Comparison of ENCODE assay signal across 18 cellular contexts in the genomic region with DNA sequence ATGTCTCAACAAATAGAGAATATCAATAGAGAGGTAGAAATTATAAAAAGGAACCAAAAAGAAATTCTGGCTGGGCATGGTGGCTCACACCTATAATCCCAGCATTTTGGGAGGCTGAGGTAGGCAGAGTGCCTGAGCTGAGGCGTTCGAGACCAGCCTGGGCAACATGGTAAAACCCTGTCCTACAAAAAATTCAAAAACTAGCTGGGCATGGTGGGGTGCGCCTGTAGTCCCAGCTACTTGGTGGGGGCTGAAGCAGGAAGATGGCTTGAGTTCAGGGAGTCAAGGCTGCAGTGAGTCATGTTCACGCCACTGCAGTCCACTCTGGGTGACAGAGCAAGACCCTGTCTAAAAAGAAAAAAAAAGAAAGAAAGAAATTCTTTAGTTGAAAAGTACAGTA. TPM values are rescaled to one million over a fixed set of nuclear protein-coding genes. Genes with fewer than 3 reads are reported as not detected.
DNase-seq lines count a peak whose midpoint lies in the region; ATAC-seq and TF ChIP-seq lines count a peak whose summit lies in the region.
"Had no signal": no experiment of that assay in that cellular context is flagged by ENCODE, and none has a peak within 500 bp of the region (broad histone marks: within the 10 kb centered on the region; RNA-seq: fewer than 3 reads in every experiment).

No MANE protein-coding gene starts in this region.

- H3K9ac ChIP-seq in MM.1S (ENCODE audit: low read length): no peak overlapping the region
- H3K9ac ChIP-seq: GM23248 had no signal

- H3K4me1 Mint-ChIP-seq in chondrocyte (ENCODE audit: low read depth) (no peaks in the 10 kb centered on the region), osteocyte (ENCODE audit: unreplicated experiment) (no peaks in the 10 kb centered on the region)
- H3K4me1 Mint-ChIP-seq in activated naive CD8-positive, alpha-beta T cell treated with anti-CD3 and anti-CD28 coated beads, Interleukin-2, amount 50 U/mL, for 24 hours: no peaks in the 10 kb centered on the region

- H3K79me2 ChIP-seq in MM.1S (ENCODE audit: low read length): peaks cover 11% of the 10 kb centered on the region; the same call in 1 of the 2 replicates

- H2AFZ ChIP-seq in MM.1S (ENCODE audit: low read length): no peak overlapping the region
- H2AFZ ChIP-seq: GM23248 had no signal

- H3K4me1 ChIP-seq in right atrium auricular region (peaks cover 0 to 6% of the 10 kb centered on the region in 2 donors), MM.1S (ENCODE audit: low read length) (no peaks in the 10 kb centered on the region)
- H3K4me1 ChIP-seq: BE2C had no signal

- H3K9me3 ChIP-seq in right atrium auricular region (no peaks in the 10 kb centered on the region), MM.1S (replicated peaks; ENCODE audit: insufficient read depth, low read length) (no peaks in the 10 kb centered on the region)
- H3K9me3 ChIP-seq: BE2C had no signal

- no peaks in the 10 kb centered on the region for H4K20me1 ChIP-seq in MM.1S (ENCODE audit: insufficient read depth, low read length)

- H3K9me2 ChIP-seq in MM.1S (replicated peaks; ENCODE audit: insufficient read depth, low read length): no peaks in the 10 kb centered on the region

- ATAC-seq in left cardiac atrium: no peak
- ATAC-seq in activated naive CD8-positive, alpha-beta T cell treated with anti-CD3 and anti-CD28 coated beads, Interleukin-2, amount 50 U/mL, for 24 hours: no peak

- TF ChIP-seq CTCF in right atrium auricular region (IDR thresholded peaks at IDR 0.05) (no peak), chondrocyte (IDR thresholded peaks at IDR 0.05) (no peak), osteocyte (IDR thresholded peaks at IDR 0.05) (no peak), MM.1S (IDR thresholded peaks at IDR 0.05; ENCODE audit: low read length) (no peak)

- H3K27ac Mint-ChIP-seq in chondrocyte (ENCODE audit: unreplicated experiment) (peak overlapping the region; percentile 32), osteocyte (ENCODE audit: unreplicated experiment) (no peak overlapping the region)
- no peak overlapping the region for H3K27ac Mint-ChIP-seq in activated naive CD8-positive, alpha-beta T cell treated with anti-CD3 and anti-CD28 coated beads, Interleukin-2, amount 50 U/mL, for 24 hours

- intact Hi-C loops in left cardiac atrium (cut with DNase I): no loop called here

- H3K27me3 Mint-ChIP-seq in chondrocyte (ENCODE audit: low read depth) (no peaks in the 10 kb centered on the region), osteocyte (ENCODE audit: unreplicated experiment) (no peaks in the 10 kb centered on the region)
- H3K27me3 Mint-ChIP-seq in activated naive CD8-positive, alpha-beta T cell treated with anti-CD3 and anti-CD28 coated beads, Interleukin-2, amount 50 U/mL, for 24 hours: no peaks in the 10 kb centered on the region
- H3K27me3 Mint-ChIP-seq: CD4-positive, CD25-positive, alpha-beta regulatory T cell; CD8-positive, alpha-beta memory T cell had no signal

- H3K27ac ChIP-seq in right atrium auricular region (no peak overlapping the region), MM.1S (ENCODE audit: low read length) (no peak overlapping the region)
- H3K27ac ChIP-seq: GM23248, HL-60 had no signal

- DNase-seq in right atrium auricular region (ENCODE audit: low spot score) (peak; percentile 32), left cardiac atrium (no peak), chondrocyte (ENCODE audit: low spot score) (no peak), osteocyte (ENCODE audit: extremely low spot score, unreplicated experiment) (peak; percentile 46), ureter (ENCODE audit: low spot score) (peak; percentile 10), MM.1S (no peak), Kasumi-1 (lab: John Stamatoyannopoulos, UW) (no peak)
- no peak for DNase-seq in activated naive CD8-positive, alpha-beta T cell treated with anti-CD3 and anti-CD28 coated beads, Interleukin-2, amount 50 U/mL, for 24 hours
- DNase-seq: ACHN; BE2C; C1 segment of cervical spinal cord; CD4-positive, CD25-positive, alpha-beta regulatory T cell; CD8-positive, alpha-beta memory T cell; COR-L47; GM23248; HCEC 1CT; IMR-90 had no signal

- H3K4me2 ChIP-seq in MM.1S (ENCODE audit: low read depth, low read length): no peak overlapping the region

- H3K36me3 ChIP-seq in right atrium auricular region (peaks cover 93% of the 10 kb centered on the region), MM.1S (replicated peaks; ENCODE audit: insufficient read depth, low read length) (peaks cover 5% of the 10 kb centered on the region; the same call in 1 of the 2 replicates)

- peaks cover 53% of the 10 kb centered on the region for H3K36me3 Mint-ChIP-seq in chondrocyte (ENCODE audit: low read depth)
- peaks cover 53% of the 10 kb centered on the region for H3K36me3 Mint-ChIP-seq in osteocyte (ENCODE audit: unreplicated experiment)
- H3K36me3 Mint-ChIP-seq in activated naive CD8-positive, alpha-beta T cell treated with anti-CD3 and anti-CD28 coated beads, Interleukin-2, amount 50 U/mL, for 24 hours (ENCODE audit: low read depth): peaks cover 63% of the 10 kb centered on the region

- no peak overlapping the region for H3K4me3 ChIP-seq in right atrium auricular region
- no peak overlapping the region for H3K4me3 ChIP-seq in MM.1S (ENCODE audit: low read length)
- H3K4me3 ChIP-seq: GM23248 had no signal

- H3K4me3 Mint-ChIP-seq in chondrocyte (ENCODE audit: unreplicated experiment) (no peak overlapping the region), osteocyte (ENCODE audit: unreplicated experiment) (no peak overlapping the region)
- H3K4me3 Mint-ChIP-seq in activated naive CD8-positive, alpha-beta T cell treated with anti-CD3 and anti-CD28 coated beads, Interleukin-2, amount 50 U/mL, for 24 hours: no peak overlapping the region
- H3K4me3 Mint-ChIP-seq: CD4-positive, CD25-positive, alpha-beta regulatory T cell; CD8-positive, alpha-beta memory T cell had no signal

- no peaks in the 10 kb centered on the region for H3K27me3 ChIP-seq in right atrium auricular region
- H3K27me3 ChIP-seq in MM.1S (replicated peaks; ENCODE audit: insufficient read depth, low read length): no peaks in the 10 kb centered on the region
- H3K27me3 ChIP-seq: BE2C had no signal

- no peaks in the 10 kb centered on the region for H3F3A ChIP-seq in MM.1S (ENCODE audit: insufficient read depth, low read length)

- H3K9me3 Mint-ChIP-seq in chondrocyte (ENCODE audit: low read depth) (peaks cover 4% of the 10 kb centered on the region), osteocyte (ENCODE audit: unreplicated experiment) (no peaks in the 10 kb centered on the region)
- H3K9me3 Mint-ChIP-seq in activated naive CD8-positive, alpha-beta T cell treated with anti-CD3 and anti-CD28 coated beads, Interleukin-2, amount 50 U/mL, for 24 hours: peaks cover 13% of the 10 kb centered on the region

RNA-seq across cellular contexts. Expression of a gene that starts 24.9 kb away (rescaled TPM):
- total RNA-seq in right atrium auricular region (10 to 100 TPM in 1 of 2 donors, 1 to 10 TPM in 1; 8.9 to 13.1 TPM), left cardiac atrium (10 to 100 TPM in 1 of 2 donors, 1 to 10 TPM in 1; 6.1 to 19.6 TPM), chondrocyte (8.7 to 9.3 TPM (median 8.9 TPM) in 3 replicates), osteocyte (6.4 and 7.4 TPM in 2 replicates), ureter (11.9 TPM)

Comparison
In these comparisons a context has a peak if more than half of its experiments do, and no peak if none do; other contexts are left out.
1. DNase-seq: peak in right atrium auricular region (single experiment), osteocyte (single experiment) and ureter (single experiment); none in left cardiac atrium (single experiment), chondrocyte (single experiment), MM.1S (single experiment), Kasumi-1 (0 of 2) and activated naive CD8-positive, alpha-beta T cell treated with anti-CD3 and anti-CD28 coated beads, Interleukin-2, amount 50 U/mL, for 24 hours (single experiment).